32 cellular contexts compared by ENCODE assay signal in the genomic region with DNA sequence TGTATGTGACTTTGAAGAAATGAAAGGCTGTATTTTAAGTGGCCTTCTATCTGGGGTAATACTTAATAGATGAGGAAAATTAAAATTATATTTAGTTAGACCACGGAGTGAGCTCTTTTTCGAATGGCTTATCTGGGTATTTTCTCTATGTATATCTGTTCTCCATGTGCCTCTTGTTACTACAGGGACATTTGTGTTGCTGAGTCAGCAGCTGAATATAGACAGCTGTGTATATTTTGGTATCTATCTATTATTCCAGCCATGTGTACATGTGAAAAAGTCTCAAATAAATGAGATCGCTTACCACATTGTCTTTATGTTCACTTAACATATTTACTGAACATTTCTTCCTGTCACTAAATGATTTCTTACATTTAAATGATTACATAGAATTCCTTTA. TPM values are rescaled to one million over a fixed set of nuclear protein-coding genes. Genes with fewer than 3 reads are reported as not detected.
"Had no signal": no experiment of that assay in that cellular context is flagged by ENCODE, and none has a peak within 500 bp of the region (broad histone marks: within the 10 kb centered on the region; RNA-seq: fewer than 3 reads in every experiment).

No MANE protein-coding gene starts in this region.

- FAIRE-seq: bronchial epithelial cell, RCC 7860 had no signal

- H3K27ac ChIP-seq: VCaP had no signal

- DNase-seq: activated B cell treated with CpG ODN at 0.5 μM for 24 hours; activated CD4-positive, alpha-beta memory T cell treated with anti-CD3 and anti-CD28 coated beads for 36 hours; activated CD4-positive, alpha-beta T cell treated with anti-CD3 and anti-CD28 coated beads for 4 hours; activated CD4-positive, alpha-beta T cell treated with anti-CD3 and anti-CD28 coated beads, Interleukin-2, amount 50 U/mL, for 1 hour; activated CD4-positive, CD25-positive, alpha-beta regulatory T cell treated with anti-CD3 and anti-CD28 coated beads, Interleukin-2, amount 50 U/mL, for 72 hours; activated CD8-positive, alpha-beta memory T cell treated with anti-CD3 and anti-CD28 coated beads, Interleukin-2, amount 50 U/mL, for 4 hours; activated effector memory CD4-positive, alpha-beta T cell treated with Interleukin-2 at 50 U/mL for 16 hours; activated naive CD4-positive, alpha-beta T cell treated with anti-CD3 and anti-CD28 coated beads, Interleukin-2, amount 10 ng/mL, durations not matched to agents 7 days and 5 days; activated naive CD8-positive, alpha-beta T cell treated with anti-CD3 and anti-CD28 coated beads, Interleukin-2, amount 50 U/mL, for 24 hours; activated T-cell treated with anti-CD3 and anti-CD28 coated beads for 4 hours; activated T-cell treated with anti-CD3 and anti-CD28 coated beads, Interleukin-2, amount 50 U/mL, for 48 hours; anterior cingulate cortex; caudate nucleus; NCI-H1092 treated with DMSO at 0.1 percent for 48 hours; NCI-H146; NCI-H187; NCI-H2029 treated with DMSO at 0.1 percent for 48 hours; NCI-H2107; NCI-H2171; NCI-H510A treated with DMSO at 0.1 percent for 48 hours; NCI-H526 treated with DMSO at 0.1 percent for 48 hours; NCI-H82; NK-92 treated with Interleukin-12 subunit alpha and Interleukin-12 subunit beta, amount 100 ng/mL, for 24 hours; PC-3; Right ventricle myocardium superior; SW 1271; T-helper 1 cell; T-helper 2 cell; T-helper 9 cell had no signal

- ATAC-seq: activated naive CD8-positive, alpha-beta T cell treated with anti-CD3 and anti-CD28 coated beads, Interleukin-2, amount 50 U/mL, for 24 hours; PC-3 had no signal

RNA-seq across cellular contexts. Expression of a gene that starts 57.2 kb away (rescaled TPM):
- total RNA-seq: Right ventricle myocardium superior had no signal
